In genomic region chr3:47825590-47825989, GRCh38 we compare ENCODE assay signal across 8 cellular contexts. TPM values are rescaled to one million over a fixed set of nuclear protein-coding genes. Genes with fewer than 3 reads are reported as not detected.
DNase-seq lines count a peak whose midpoint lies in the region; ATAC-seq and TF ChIP-seq lines count a peak whose summit lies in the region.

No MANE protein-coding gene starts in this region.

- peaks cover 6 to 27% (median 16%) of the 10 kb centered on the region in 5 donors for H3K36me3 Mint-ChIP-seq in naive thymus-derived CD4-positive, alpha-beta T cell

- H3K9me3 Mint-ChIP-seq in naive thymus-derived CD4-positive, alpha-beta T cell, result no peaks in the 10 kb centered on the region

- peak overlapping the region; percentile 66 to 94 (median 85) for H3K27ac Mint-ChIP-seq in naive thymus-derived CD4-positive, alpha-beta T cell

- no peak for DNase-seq in AG10803 (ENCODE audit: low read depth)
- DNase-seq in KBM-7, result peak; percentile 16
- DNase-seq in coronary artery (ENCODE audit: low spot score), result no peak
- no peak for DNase-seq in naive thymus-derived CD4-positive, alpha-beta T cell
- no peak for DNase-seq in AML-193 (lab: John Stamatoyannopoulos, UW)
- DNase-seq in amygdala (lab: John Stamatoyannopoulos, UW), result no peak

- CTCF ChIA-PET in naive thymus-derived CD4-positive, alpha-beta T cell (lab: Charles Lee), result interaction anchor here (0.6 to 2.9 kb wide), 8 partner anchors 10 to 711 kb away, joined by 3 to 22 read pairs (median 4); partner anchors contain the start of gene ELP6

- TF ChIP-seq CTCF in AG10803 (conservative IDR thresholded peaks at IDR 0.05; ENCODE audit: low read length) (no peak), coronary artery (IDR thresholded peaks at IDR 0.05) (no peak)

- intact Hi-C loops in naive thymus-derived CD4-positive, alpha-beta T cell (cut with micrococcal nuclease), result loop anchor here (1.0 to 10.0 kb wide), 5 partner anchors 45 to 363 kb away; partner anchors contain the start of genes CDC25A (in 1 of the 2) and SMARCC1 (in 1 of the 2)

- H3K4me3 Mint-ChIP-seq in naive thymus-derived CD4-positive, alpha-beta T cell, result peak overlapping the region; percentile 81 to 94 (median 90)

- peaks cover 15% of the 10 kb centered on the region in 2 donors for H3K4me1 ChIP-seq in naive thymus-derived CD4-positive, alpha-beta T cell (ENCODE audit: control insufficient read depth in 2 of 2, insufficient read depth in 2 of 2, low read length in 2 of 2)

- H3K36me3 ChIP-seq in naive thymus-derived CD4-positive, alpha-beta T cell (ENCODE audit: control insufficient read depth in 2 of 3, insufficient read depth in 3 of 3, low read length in 3 of 3), result peaks cover 0 to 27% (median 4%) of the 10 kb centered on the region in 3 experiments

- in situ Hi-C loops in KBM-7 (cut with MboI; ENCODE audit: low pct_unique_long_range_greater_than_20kb, low sequenced_read_pairs), result loop anchor here (25.0 kb wide), 1 partner anchor 337 kb away; no protein-coding TSS in a partner anchor

- H3K9me3 ChIP-seq in naive thymus-derived CD4-positive, alpha-beta T cell (ENCODE audit: control insufficient read depth in 2 of 3, low read length in 3 of 3), result no peaks in the 10 kb centered on the region

- peak overlapping the region; percentile 61 to 83 for H3K27ac ChIP-seq in coronary artery
- H3K27ac ChIP-seq in naive thymus-derived CD4-positive, alpha-beta T cell (ENCODE audit: low read depth, low read length), result peak overlapping the region; percentile 88

- H3K4me3 ChIP-seq in AG10803 (ENCODE audit: low read length) (peak overlapping the region; percentile 94), coronary artery (peak overlapping the region; percentile 93)
- peak overlapping the region; percentile 79 for H3K4me3 ChIP-seq in naive thymus-derived CD4-positive, alpha-beta T cell (ENCODE audit: low read length)

- ATAC-seq in naive thymus-derived CD4-positive, alpha-beta T cell, result no peak
- ATAC-seq in GM21825 (IDR thresholded peaks at IDR 0.05; ENCODE audit: unreplicated experiment), result no peak
- ATAC-seq in HG03039 (IDR thresholded peaks at IDR 0.05; ENCODE audit: unreplicated experiment), result no peak

- H3K27me3 Mint-ChIP-seq in naive thymus-derived CD4-positive, alpha-beta T cell, result no peaks in the 10 kb centered on the region

- H3K27me3 ChIP-seq in naive thymus-derived CD4-positive, alpha-beta T cell (ENCODE audit: control insufficient read depth in 2 of 2, insufficient read depth in 2 of 2, low read length in 2 of 2), result no peaks in the 10 kb centered on the region

- H3K4me1 Mint-ChIP-seq in naive thymus-derived CD4-positive, alpha-beta T cell, result peaks cover 15 to 46% (median 36%) of the 10 kb centered on the region in 7 donors

- POLR2A ChIA-PET in naive thymus-derived CD4-positive, alpha-beta T cell (lab: Charles Lee), result interaction anchor here (0.6 to 2.5 kb wide), 11 partner anchors 10 to 1340 kb away, joined by 3 to 14 read pairs (median 5); partner anchors contain the start of gene SCAP

RNA-seq across cellular contexts. Expression of gene DHX30, which starts 22.7 kb away (rescaled TPM):
- 100 to 1,000 TPM in 1 of 5 experiments, 10 to 100 TPM in 4; 64.1 to 103 (median 92.0) TPM for total RNA-seq in naive thymus-derived CD4-positive, alpha-beta T cell
- 10 to 100 TPM; 27.8 to 65.8 TPM for polyA plus RNA-seq in naive thymus-derived CD4-positive, alpha-beta T cell

RNA-seq across cellular contexts. Expression of gene SMARCC1, which starts 43.9 kb away (rescaled TPM):
- 100 to 1,000 TPM in 2 of 5 experiments, 10 to 100 TPM in 3; 92.2 to 125 (median 99.1) TPM for total RNA-seq in naive thymus-derived CD4-positive, alpha-beta T cell
- polyA plus RNA-seq in naive thymus-derived CD4-positive, alpha-beta T cell, result 10 to 100 TPM; 54.0 to 62.4 TPM
